Comparison of ENCODE assay signal across 8 cellular contexts in the genomic region with DNA sequence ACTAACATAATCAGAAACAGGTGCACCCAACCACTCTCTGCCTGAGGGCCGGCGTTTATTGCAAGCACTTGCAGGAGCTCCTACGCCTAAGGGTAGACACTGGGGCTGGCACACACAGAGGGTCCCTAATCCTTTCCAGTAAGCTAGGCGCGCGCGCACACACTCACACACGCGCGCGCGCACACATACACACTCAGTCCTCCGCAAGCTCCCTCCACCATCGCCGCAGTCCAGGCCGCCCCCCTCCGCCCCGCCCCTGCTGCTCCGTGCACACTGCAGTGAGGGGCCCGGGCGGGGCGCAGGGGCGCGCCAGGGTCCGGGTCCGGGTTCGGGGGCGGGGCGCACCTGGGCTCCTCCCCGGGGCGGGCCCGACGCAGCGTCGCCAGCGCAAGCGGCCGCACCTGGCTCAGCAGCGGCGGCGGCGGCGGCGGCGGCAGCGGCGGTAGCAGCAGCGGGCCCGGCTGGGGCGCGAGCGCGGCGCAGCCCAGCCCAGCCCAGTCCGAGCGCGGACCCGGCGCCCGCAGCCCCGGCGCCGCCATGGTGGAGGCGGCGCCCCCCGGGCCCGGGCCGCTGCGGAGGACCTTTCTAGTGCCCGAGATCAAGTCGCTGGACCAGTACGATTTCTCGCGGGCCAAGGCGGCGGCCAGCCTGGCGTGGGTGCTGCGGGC. TPM values are rescaled to one million over a fixed set of nuclear protein-coding genes. Genes with fewer than 3 reads are reported as not detected.
DNase-seq lines count a peak whose midpoint lies in the region; ATAC-seq and TF ChIP-seq lines count a peak whose summit lies in the region.

A gene with protein sequence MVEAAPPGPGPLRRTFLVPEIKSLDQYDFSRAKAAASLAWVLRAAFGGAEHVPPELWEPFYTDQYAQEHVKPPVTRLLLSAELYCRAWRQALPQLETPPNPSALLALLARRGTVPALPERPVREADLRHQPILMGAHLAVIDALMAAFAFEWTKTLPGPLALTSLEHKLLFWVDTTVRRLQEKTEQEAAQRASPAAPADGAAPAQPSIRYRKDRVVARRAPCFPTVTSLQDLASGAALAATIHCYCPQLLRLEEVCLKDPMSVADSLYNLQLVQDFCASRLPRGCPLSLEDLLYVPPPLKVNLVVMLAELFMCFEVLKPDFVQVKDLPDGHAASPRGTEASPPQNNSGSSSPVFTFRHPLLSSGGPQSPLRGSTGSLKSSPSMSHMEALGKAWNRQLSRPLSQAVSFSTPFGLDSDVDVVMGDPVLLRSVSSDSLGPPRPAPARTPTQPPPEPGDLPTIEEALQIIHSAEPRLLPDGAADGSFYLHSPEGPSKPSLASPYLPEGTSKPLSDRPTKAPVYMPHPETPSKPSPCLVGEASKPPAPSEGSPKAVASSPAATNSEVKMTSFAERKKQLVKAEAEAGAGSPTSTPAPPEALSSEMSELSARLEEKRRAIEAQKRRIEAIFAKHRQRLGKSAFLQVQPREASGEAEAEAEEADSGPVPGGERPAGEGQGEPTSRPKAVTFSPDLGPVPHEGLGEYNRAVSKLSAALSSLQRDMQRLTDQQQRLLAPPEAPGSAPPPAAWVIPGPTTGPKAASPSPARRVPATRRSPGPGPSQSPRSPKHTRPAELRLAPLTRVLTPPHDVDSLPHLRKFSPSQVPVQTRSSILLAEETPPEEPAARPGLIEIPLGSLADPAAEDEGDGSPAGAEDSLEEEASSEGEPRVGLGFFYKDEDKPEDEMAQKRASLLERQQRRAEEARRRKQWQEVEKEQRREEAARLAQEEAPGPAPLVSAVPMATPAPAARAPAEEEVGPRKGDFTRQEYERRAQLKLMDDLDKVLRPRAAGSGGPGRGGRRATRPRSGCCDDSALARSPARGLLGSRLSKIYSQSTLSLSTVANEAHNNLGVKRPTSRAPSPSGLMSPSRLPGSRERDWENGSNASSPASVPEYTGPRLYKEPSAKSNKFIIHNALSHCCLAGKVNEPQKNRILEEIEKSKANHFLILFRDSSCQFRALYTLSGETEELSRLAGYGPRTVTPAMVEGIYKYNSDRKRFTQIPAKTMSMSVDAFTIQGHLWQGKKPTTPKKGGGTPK (plus strand): TSS at position 398 of the 668 bp plus-strand sequence. CDS start 140 bp downstream, at position 538.

- peak within 1 kb of the TSS; percentile 79 for H3K4me3 Mint-ChIP-seq in WTC11

- peaks cover 17% of the 10 kb centered on the region for H3K4me1 Mint-ChIP-seq in WTC11

- WGBS in thyroid gland, 2 donors = 0 to 1% methylated on average over 15 to 28 of the region's 78 CpGs

- H3K36me3 Mint-ChIP-seq in WTC11 = peaks cover 3% of the 10 kb centered on the region; the same call in 1 of the 2 replicates

- H3K27ac Mint-ChIP-seq in WTC11 = no peak within 1 kb of the TSS

- CTCF ChIA-PET in WTC11 (lab: Charles Lee) = interaction anchor here (0.5 to 4.9 kb wide), 13 partner anchors 9 to 257 kb away, joined by 3 to 85 read pairs (median 5); a partner anchor contains a TSS

- in situ Hi-C loops in GM13977 (cut with MboI; ENCODE audit: low pct_unique_long_range_greater_than_20kb, low sequenced_read_pairs, unreplicated experiment) = no loop called here

- ATAC-seq in WTC11 = peak; percentile 96
- no peak for ATAC-seq in HG03108 (IDR thresholded peaks at IDR 0.05; ENCODE audit: unreplicated experiment)

- POLR2A ChIA-PET in WTC11 (lab: Charles Lee) = interaction anchor here (1.4 kb wide), 1 partner anchor 10 kb away, joined by 3 read pairs; no protein-coding TSS in a partner anchor

- H3K36me3 ChIP-seq in mucosa of rectum (ENCODE audit: control insufficient read depth in 2 of 2, insufficient read depth in 2 of 2, low read length in 2 of 2) = peaks cover 0 to 2% of the 10 kb centered on the region in 2 donors
- no peaks in the 10 kb centered on the region for H3K36me3 ChIP-seq in thyroid gland

- peak within 1 kb of the TSS; percentile 66 to 72 for H3K4me3 ChIP-seq in mucosa of rectum (ENCODE audit: low read length in 2 of 2)
- H3K4me3 ChIP-seq in thyroid gland (replicated peaks in 1 of 3) = peak within 1 kb of the TSS; percentile 30 to 53 (median 46)

- peak within 1 kb of the TSS in 1 of 2 donors; percentile 65 for H3K9ac ChIP-seq in mucosa of rectum (ENCODE audit: low read depth in 1 of 2, low read length in 2 of 2)

- intact Hi-C loops in thyroid gland (cut with DNase I) = no loop called here

- peak within 1 kb of the TSS in 1 of 2 donors; percentile 38 for H3K27ac ChIP-seq in mucosa of rectum (ENCODE audit: low read depth in 2 of 2, low read length in 2 of 2)
- H3K27ac ChIP-seq in thyroid gland = no peak within 1 kb of the TSS

- H3K27me3 Mint-ChIP-seq in WTC11 (ENCODE audit: low read depth) = peaks cover 17% of the 10 kb centered on the region

- TF ChIP-seq CTCF in GM13977 (IDR thresholded peaks at IDR 0.05; ENCODE audit: extremely low read depth, insufficient read depth, missing control alignments) (no peak), WTC11 (IDR thresholded peaks at IDR 0.05) (no peak), thyroid gland (IDR thresholded peaks at IDR 0.05) (no peak)

- peak in 1 of 2 donors; percentile 77 for TF ChIP-seq POLR2A in thyroid gland (IDR thresholded peaks at IDR 0.05)

- no peaks in the 10 kb centered on the region for H3K9me3 Mint-ChIP-seq in WTC11

- H3K27me3 ChIP-seq in mucosa of rectum (ENCODE audit: control insufficient read depth in 2 of 2, insufficient read depth in 2 of 2, low read length in 2 of 2) (peaks cover 0 to 5% of the 10 kb centered on the region in 2 donors), thyroid gland (no peaks in the 10 kb centered on the region)

- H3K4me1 ChIP-seq in mucosa of rectum (ENCODE audit: control insufficient read depth in 2 of 2, insufficient read depth in 2 of 2, low read length in 2 of 2) (peaks cover 5% of the 10 kb centered on the region in 2 donors), thyroid gland (peaks cover 0 to 9% of the 10 kb centered on the region in 2 donors)

- H3K9me3 ChIP-seq in mucosa of rectum (ENCODE audit: control insufficient read depth in 2 of 2, low read length in 2 of 2) (no peaks in the 10 kb centered on the region), thyroid gland (no peaks in the 10 kb centered on the region)

- DNase-seq in GM13977 (ENCODE audit: low spot score) = peak; percentile 86
- peak; percentile 47 for DNase-seq in NCI-H1417 treated with DMSO at 0.1 percent for 48 hours (lab: John Stamatoyannopoulos, UW)
- peak; percentile 90 for DNase-seq in WTC11 (ENCODE audit: low spot score)
- peak; percentile 22 for DNase-seq in effector CD8-positive, alpha-beta T cell (lab: John Stamatoyannopoulos, UW)
- DNase-seq in thyroid gland = peak; percentile 62 to 73
- DNase-seq in midbrain (lab: John Stamatoyannopoulos, UW) = no peak

TF ChIP-seq in WTC11, 78 proteins besides CTCF, POLR2A, EP300 and RAD21:
- peak; percentile 64 for TF ChIP-seq SP1 (CRISPR knock-in tag; conservative IDR thresholded peaks at IDR 0.05)
- TF ChIP-seq ZNF423 (CRISPR knock-in tag; IDR thresholded peaks at IDR 0.05) = no peak

RNA-seq across cellular contexts. Expression of the gene that starts here (rescaled TPM):
- total RNA-seq in WTC11 (2021) (27.8 to 34.6 TPM (median 32.1 TPM) in 3 replicates), thyroid gland (10 to 100 TPM in 3 of 4 donors, 1 to 10 TPM in 1; 9.0 to 25.4 (median 14.2) TPM)
